15 cellular contexts compared by ENCODE assay signal in the genomic region with DNA sequence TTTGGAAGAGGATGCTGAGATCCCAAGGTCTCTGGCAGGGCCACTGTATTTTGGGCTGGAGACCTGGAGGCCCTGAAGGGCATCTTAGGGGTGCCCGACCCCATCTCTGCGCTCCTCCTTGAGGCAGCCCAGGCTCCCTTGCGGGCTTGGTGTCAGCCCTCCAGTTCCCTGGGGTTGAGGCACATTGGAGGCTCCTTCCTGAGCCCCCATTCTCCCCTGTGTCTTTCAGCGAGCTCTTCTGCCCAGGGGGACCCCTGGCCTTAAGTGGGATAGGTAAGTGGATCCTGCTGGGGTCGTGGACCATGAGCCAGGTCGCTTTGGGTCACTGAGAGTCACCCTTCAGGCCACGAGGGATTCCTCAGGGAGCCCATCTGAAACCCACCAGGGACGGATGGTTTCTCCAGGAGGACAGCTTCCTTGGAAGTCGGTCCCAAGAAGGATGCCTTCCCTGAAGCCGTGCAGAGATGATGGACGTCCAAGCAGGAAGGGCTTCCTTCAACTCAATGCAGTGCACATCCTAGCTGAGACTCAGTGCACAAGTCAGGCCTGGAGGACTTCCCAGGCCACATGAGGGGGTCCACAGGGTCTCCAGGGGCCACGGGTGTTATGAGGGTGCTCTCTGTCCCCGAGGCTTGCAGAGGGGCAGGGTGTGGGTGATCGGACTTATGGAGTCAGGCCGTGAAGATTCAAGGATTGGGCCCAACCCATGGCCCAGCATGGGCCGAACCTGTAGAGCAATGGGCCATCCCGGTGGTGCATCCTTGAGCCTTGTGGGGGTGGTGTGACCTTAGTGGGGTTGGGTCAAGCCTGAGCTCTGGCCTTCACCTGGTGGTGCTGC.
DNase-seq lines count a peak whose midpoint lies in the region; ATAC-seq and TF ChIP-seq lines count a peak whose summit lies in the region.
"Had no signal": no experiment of that assay in that cellular context is flagged by ENCODE, and none has a peak within 500 bp of the region (broad histone marks: within the 10 kb centered on the region; RNA-seq: fewer than 3 reads in every experiment).

No MANE protein-coding gene starts in this region.

- peaks cover 0 to 78% (median 33%) of the 10 kb centered on the region in 4 donors for H3K9me3 ChIP-seq in esophagus muscularis mucosa
- peaks cover 99% of the 10 kb centered on the region for H3K9me3 ChIP-seq in mucosa of descending colon
- peaks cover 0 to 2% of the 10 kb centered on the region in 2 donors for H3K9me3 ChIP-seq in uterus
- H3K9me3 ChIP-seq: SJSA1 had no signal

- H3K27me3 ChIP-seq in esophagus muscularis mucosa (no peaks in the 10 kb centered on the region), uterus (no peaks in the 10 kb centered on the region)
- H3K27me3 ChIP-seq: SJSA1 had no signal

- no peak overlapping the region for H3K27ac ChIP-seq in esophagus muscularis mucosa (replicated peaks in 1 of 4)
- no peak overlapping the region for H3K27ac ChIP-seq in uterus
- H3K27ac ChIP-seq: epithelial cell of prostate, SJSA1 had no signal

- H3K27ac Mint-ChIP-seq in activated naive CD8-positive, alpha-beta T cell treated with anti-CD3 and anti-CD28 coated beads, Interleukin-2, amount 10 ng/mL, durations not matched to agents 7 days and 5 days: no peak overlapping the region
- no peak overlapping the region for H3K27ac Mint-ChIP-seq in activated naive CD8-positive, alpha-beta T cell treated with anti-CD3 and anti-CD28 coated beads for 36 hours
- H3K27ac Mint-ChIP-seq in type B pancreatic cell: no peak overlapping the region
- H3K27ac Mint-ChIP-seq: activated CD8-positive, alpha-beta T cell treated with anti-CD3 and anti-CD28 coated beads, Interleukin-2, amount 10 ng/mL, durations not matched to agents 7 days and 5 days; stimulated activated effector memory CD8-positive, alpha-beta T cell treated with anti-CD3 and anti-CD28 coated beads, Interleukin-12 subunit alpha, Interleukin-12 subunit beta, amount 100 ng/mL, for 72 hours had no signal

- H3K4me1 Mint-ChIP-seq in activated naive CD8-positive, alpha-beta T cell treated with anti-CD3 and anti-CD28 coated beads, Interleukin-2, amount 10 ng/mL, durations not matched to agents 7 days and 5 days: no peaks in the 10 kb centered on the region
- no peaks in the 10 kb centered on the region for H3K4me1 Mint-ChIP-seq in activated naive CD8-positive, alpha-beta T cell treated with anti-CD3 and anti-CD28 coated beads for 36 hours
- no peaks in the 10 kb centered on the region for H3K4me1 Mint-ChIP-seq in type B pancreatic cell (ENCODE audit: unreplicated experiment)
- H3K4me1 Mint-ChIP-seq: stimulated activated effector memory CD8-positive, alpha-beta T cell treated with anti-CD3 and anti-CD28 coated beads, Interleukin-12 subunit alpha, Interleukin-12 subunit beta, amount 100 ng/mL, for 72 hours had no signal

- no peak for TF ChIP-seq POLR2A in esophagus muscularis mucosa (IDR thresholded peaks at IDR 0.05; ENCODE audit: low read depth)
- TF ChIP-seq POLR2A in uterus (IDR thresholded peaks at IDR 0.05): no peak

- no peaks in the 10 kb centered on the region for H3K4me1 ChIP-seq in esophagus muscularis mucosa
- no peaks in the 10 kb centered on the region for H3K4me1 ChIP-seq in mucosa of descending colon (ENCODE audit: low read depth)
- H3K4me1 ChIP-seq in uterus: no peaks in the 10 kb centered on the region
- H3K4me1 ChIP-seq: Caco-2, SJSA1 had no signal

- POLR2A ChIA-PET in activated naive CD8-positive, alpha-beta T cell treated with anti-CD3 and anti-CD28 coated beads, Interleukin-2, amount 10 ng/mL, durations not matched to agents 7 days and 5 days (lab: Charles Lee): no interaction called here

- no peak overlapping the region for H3K4me3 ChIP-seq in esophagus muscularis mucosa
- no peak overlapping the region for H3K4me3 ChIP-seq in mucosa of descending colon
- no peak overlapping the region for H3K4me3 ChIP-seq in uterus
- H3K4me3 ChIP-seq: SJSA1 had no signal

- H3K27me3 Mint-ChIP-seq in activated naive CD8-positive, alpha-beta T cell treated with anti-CD3 and anti-CD28 coated beads, Interleukin-2, amount 10 ng/mL, durations not matched to agents 7 days and 5 days: no peaks in the 10 kb centered on the region
- no peaks in the 10 kb centered on the region for H3K27me3 Mint-ChIP-seq in activated naive CD8-positive, alpha-beta T cell treated with anti-CD3 and anti-CD28 coated beads for 36 hours
- H3K27me3 Mint-ChIP-seq in type B pancreatic cell: no peaks in the 10 kb centered on the region

- peak; percentile 5 for DNase-seq in activated naive CD8-positive, alpha-beta T cell treated with anti-CD3 and anti-CD28 coated beads, Interleukin-2, amount 10 ng/mL, durations not matched to agents 7 days and 5 days
- DNase-seq in activated naive CD8-positive, alpha-beta T cell treated with anti-CD3 and anti-CD28 coated beads for 36 hours: no peak
- peak; percentile 78 for DNase-seq in esophagus muscularis mucosa (ENCODE audit: extremely low spot score)
- peak in 2 of 3 donors; percentile 6 to 19 for DNase-seq in mucosa of descending colon
- peak; percentile 4 to 6 for DNase-seq in uterus
- DNase-seq in RKO (ENCODE audit: low spot score): no peak
- no peak for DNase-seq in NCI-H2227 (lab: John Stamatoyannopoulos, UW; ENCODE audit: unreplicated experiment)
- no peak for DNase-seq in type B pancreatic cell (ENCODE audit: extremely low spot score, unreplicated experiment)
- DNase-seq: activated CD8-positive, alpha-beta T cell treated with anti-CD3 and anti-CD28 coated beads, Interleukin-2, amount 10 ng/mL, durations not matched to agents 7 days and 5 days; GF-D8; retina had no signal

- no peaks in the 10 kb centered on the region for H3K36me3 ChIP-seq in esophagus muscularis mucosa
- H3K36me3 ChIP-seq in mucosa of descending colon (ENCODE audit: low read depth): no peaks in the 10 kb centered on the region
- no peaks in the 10 kb centered on the region for H3K36me3 ChIP-seq in uterus
- H3K36me3 ChIP-seq: SJSA1 had no signal

- H3K9me3 Mint-ChIP-seq in activated naive CD8-positive, alpha-beta T cell treated with anti-CD3 and anti-CD28 coated beads, Interleukin-2, amount 10 ng/mL, durations not matched to agents 7 days and 5 days: peaks cover 9% of the 10 kb centered on the region
- peaks cover 11% of the 10 kb centered on the region for H3K9me3 Mint-ChIP-seq in activated naive CD8-positive, alpha-beta T cell treated with anti-CD3 and anti-CD28 coated beads for 36 hours
- H3K9me3 Mint-ChIP-seq in type B pancreatic cell: peaks cover 7% of the 10 kb centered on the region

- TF ChIP-seq CTCF in esophagus muscularis mucosa (IDR thresholded peaks at IDR 0.05) (no peak), mucosa of descending colon (IDR thresholded peaks at IDR 0.05) (no peak), uterus (IDR thresholded peaks at IDR 0.05) (no peak), type B pancreatic cell (conservative IDR thresholded peaks at IDR 0.05) (no peak)

- intact Hi-C loops in esophagus muscularis mucosa (cut with DNase I) (no loop called here), mucosa of descending colon (cut with DNase I, micrococcal nuclease) (no loop called here), uterus (cut with DNase I; ENCODE audit: low total_unique reads) (no loop called here)

- no peaks in the 10 kb centered on the region for H3K36me3 Mint-ChIP-seq in activated naive CD8-positive, alpha-beta T cell treated with anti-CD3 and anti-CD28 coated beads, Interleukin-2, amount 10 ng/mL, durations not matched to agents 7 days and 5 days
- peaks cover 2% of the 10 kb centered on the region for H3K36me3 Mint-ChIP-seq in activated naive CD8-positive, alpha-beta T cell treated with anti-CD3 and anti-CD28 coated beads for 36 hours
- H3K36me3 Mint-ChIP-seq in type B pancreatic cell: no peaks in the 10 kb centered on the region
- H3K36me3 Mint-ChIP-seq: stimulated activated effector memory CD8-positive, alpha-beta T cell treated with anti-CD3 and anti-CD28 coated beads, Interleukin-12 subunit alpha, Interleukin-12 subunit beta, amount 100 ng/mL, for 72 hours had no signal

- no peak for ATAC-seq in activated naive CD8-positive, alpha-beta T cell treated with anti-CD3 and anti-CD28 coated beads, Interleukin-2, amount 10 ng/mL, durations not matched to agents 7 days and 5 days (ENCODE audit: low read depth)
- ATAC-seq in mucosa of descending colon: no peak
- ATAC-seq: activated CD8-positive, alpha-beta T cell treated with anti-CD3 and anti-CD28 coated beads, Interleukin-2, amount 10 ng/mL, durations not matched to agents 7 days and 5 days; stimulated activated effector memory CD8-positive, alpha-beta T cell treated with anti-CD3 and anti-CD28 coated beads, Interleukin-12 subunit alpha, Interleukin-12 subunit beta, amount 100 ng/mL, for 72 hours had no signal

- TF ChIP-seq EP300 in esophagus muscularis mucosa (IDR thresholded peaks at IDR 0.05): no peak

- WGBS in esophagus muscularis mucosa: 89% methylated on average over 12 of the region's 17 CpGs

- H3K4me3 Mint-ChIP-seq in activated naive CD8-positive, alpha-beta T cell treated with anti-CD3 and anti-CD28 coated beads, Interleukin-2, amount 10 ng/mL, durations not matched to agents 7 days and 5 days: no peak overlapping the region
- H3K4me3 Mint-ChIP-seq in activated naive CD8-positive, alpha-beta T cell treated with anti-CD3 and anti-CD28 coated beads for 36 hours: no peak overlapping the region
- no peak overlapping the region for H3K4me3 Mint-ChIP-seq in type B pancreatic cell
- H3K4me3 Mint-ChIP-seq: activated CD8-positive, alpha-beta T cell treated with anti-CD3 and anti-CD28 coated beads, Interleukin-2, amount 10 ng/mL, durations not matched to agents 7 days and 5 days; stimulated activated effector memory CD8-positive, alpha-beta T cell treated with anti-CD3 and anti-CD28 coated beads, Interleukin-12 subunit alpha, Interleukin-12 subunit beta, amount 100 ng/mL, for 72 hours had no signal

Comparison
In these comparisons a context has a peak if more than half of its experiments do, and no peak if none do; other contexts are left out.
1. DNase-seq: peak in activated naive CD8-positive, alpha-beta T cell treated with anti-CD3 and anti-CD28 coated beads, Interleukin-2, amount 10 ng/mL, durations not matched to agents 7 days and 5 days (single experiment), esophagus muscularis mucosa (single experiment), mucosa of descending colon (2 of 3) and uterus (2 of 2); none in activated naive CD8-positive, alpha-beta T cell treated with anti-CD3 and anti-CD28 coated beads for 36 hours (single experiment), RKO (single experiment), NCI-H2227 (single experiment) and type B pancreatic cell (single experiment).